ENCODE assay signal across 10 cellular contexts in the genomic region with DNA sequence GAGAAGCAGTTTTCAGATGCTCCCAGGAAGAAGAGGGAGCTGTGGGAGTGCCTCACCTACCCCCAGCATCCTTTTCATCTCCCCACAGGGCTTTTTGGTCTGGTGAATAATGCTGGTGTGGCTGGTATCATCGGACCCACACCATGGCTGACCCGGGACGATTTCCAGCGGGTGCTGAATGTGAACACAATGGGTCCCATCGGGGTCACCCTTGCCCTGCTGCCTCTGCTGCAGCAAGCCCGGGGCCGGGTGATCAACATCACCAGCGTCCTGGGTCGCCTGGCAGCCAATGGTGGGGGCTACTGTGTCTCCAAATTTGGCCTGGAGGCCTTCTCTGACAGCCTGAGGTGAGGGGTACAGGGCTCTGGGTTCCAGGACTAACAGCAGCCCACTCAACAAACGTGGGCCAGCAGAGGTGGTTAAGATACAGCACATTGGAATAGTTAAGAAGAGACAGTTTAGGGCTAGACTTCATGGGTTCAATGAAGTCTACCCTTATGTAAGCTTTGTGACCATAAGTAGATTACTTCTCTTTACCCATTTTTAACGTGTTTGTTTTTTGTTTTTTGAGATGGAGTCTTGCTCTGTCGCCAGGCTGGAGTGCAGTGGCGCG. TPM values are rescaled to one million over a fixed set of nuclear protein-coding genes. Genes with fewer than 3 reads are reported as not detected.
A peak's percentile ranks its signal among the peaks of the same experiment; 100 is the strongest.
DNase-seq lines count a peak whose midpoint lies in the region; ATAC-seq and TF ChIP-seq lines count a peak whose summit lies in the region.
"Had no signal": no experiment of that assay in that cellular context is flagged by ENCODE, and none has a peak within 500 bp of the region (broad histone marks: within the 10 kb centered on the region; RNA-seq: fewer than 3 reads in every experiment).

No MANE protein-coding gene starts in this region.

- peaks cover 91% of the 10 kb centered on the region for H3K4me1 Mint-ChIP-seq in HFFc6 (ENCODE audit: low read depth)

- H3K36me3 ChIP-seq in ascending aorta = peaks cover 18 to 33% of the 10 kb centered on the region in 2 donors
- H3K36me3 ChIP-seq in lower lobe of right lung = peaks cover 58% of the 10 kb centered on the region
- H3K36me3 ChIP-seq in stomach smooth muscle (ENCODE audit: control insufficient read depth in 2 of 2, insufficient read depth in 2 of 2, low read length in 2 of 2) = peaks cover 30 to 32% of the 10 kb centered on the region in 2 donors

- no peaks in the 10 kb centered on the region for H3K9me3 Mint-ChIP-seq in HFFc6

- H3K9ac ChIP-seq in stomach smooth muscle (ENCODE audit: low read length in 2 of 2) = peak overlapping the region in 1 of 2 donors; percentile 52

- H3K27ac Mint-ChIP-seq in HFFc6 = peak overlapping the region; percentile 90

- DNase-seq in HFFc6 = no peak
- DNase-seq in ascending aorta (ENCODE audit: low spot score in 2 of 2) = no peak
- no peak for DNase-seq in lower lobe of right lung
- no peak for DNase-seq in NCI-H1694 treated with DMSO at 0.1 percent for 48 hours (lab: John Stamatoyannopoulos, UW)
- no peak for DNase-seq in NCI-H2029 treated with DMSO at 0.1 percent for 48 hours (lab: John Stamatoyannopoulos, UW)
- no peak for DNase-seq in NAMALWA (ENCODE audit: low spot score)
- DNase-seq: KG1, SHP77 treated with DMSO at 0.1 percent for 48 hours had no signal

- H3K4me3 ChIP-seq in ascending aorta (peak overlapping the region; percentile 11 to 52), lower lobe of right lung (no peak overlapping the region), stomach smooth muscle (ENCODE audit: low read length in 2 of 2) (peak overlapping the region in 1 of 2 donors; percentile 63)

- H3K9me3 ChIP-seq in ascending aorta (no peaks in the 10 kb centered on the region), lower lobe of right lung (no peaks in the 10 kb centered on the region), stomach smooth muscle (ENCODE audit: control insufficient read depth in 2 of 2, low read length in 2 of 2) (no peaks in the 10 kb centered on the region)

- H3K27ac ChIP-seq in ascending aorta (peak overlapping the region; percentile 86 to 88), lower lobe of right lung (peak overlapping the region; percentile 26), stomach smooth muscle (ENCODE audit: low read length) (peak overlapping the region; percentile 98)

- peak overlapping the region; percentile 60; the same call in 1 of the 2 replicates for H3K4me3 Mint-ChIP-seq in HFFc6

- H3K27me3 ChIP-seq in ascending aorta (no peaks in the 10 kb centered on the region), lower lobe of right lung (ENCODE audit: low read depth) (no peaks in the 10 kb centered on the region), stomach smooth muscle (ENCODE audit: control insufficient read depth in 1 of 2, insufficient read depth in 2 of 2, low read length in 2 of 2) (no peaks in the 10 kb centered on the region)

- H3K27me3 Mint-ChIP-seq in HFFc6 (ENCODE audit: insufficient read depth) = peaks cover 13% of the 10 kb centered on the region

- no peak for TF ChIP-seq CTCF in HFFc6 (IDR thresholded peaks at IDR 0.05)
- TF ChIP-seq CTCF in ascending aorta (IDR thresholded peaks at IDR 0.05) = no peak
- TF ChIP-seq CTCF in lower lobe of right lung (IDR thresholded peaks at IDR 0.05) = no peak

- peaks cover 32% of the 10 kb centered on the region for H3K36me3 Mint-ChIP-seq in HFFc6 (ENCODE audit: low read depth)

- H3K4me1 ChIP-seq in ascending aorta = peaks cover 42 to 75% of the 10 kb centered on the region in 2 donors
- peaks cover 65% of the 10 kb centered on the region for H3K4me1 ChIP-seq in lower lobe of right lung
- peaks cover 89% of the 10 kb centered on the region for H3K4me1 ChIP-seq in stomach smooth muscle (ENCODE audit: control insufficient read depth, insufficient read depth, low read length)

- no peak for ATAC-seq in lower lobe of right lung
- ATAC-seq in GM18909 (IDR thresholded peaks at IDR 0.05; ENCODE audit: poor library complexity, unreplicated experiment) = no peak

- intact Hi-C loops in ascending aorta (cut with DNase I) (loop anchor here (1.0 to 10.0 kb wide), 4 partner anchors 16 to 1297 kb away; a partner anchor contains a TSS), lower lobe of right lung (cut with DNase I) (no loop called here)

RNA-seq across cellular contexts. Expression of gene RDH5, which starts 1.5 kb away (rescaled TPM):
- 10 to 100 TPM in 2 of 6 experiments, 1 to 10 TPM in 4; 6.6 to 13.2 (median 7.8) TPM for total RNA-seq in HFFc6 (2021; fragmentation: NEBNext Ultra II Directional; extraction: Animal tissue kit (Norgen Biotek cat#: 25700))
- total RNA-seq in ascending aorta (3.6 TPM), lower lobe of right lung (11.1 TPM)

RNA-seq across cellular contexts. Expression of gene BLOC1S1, which starts 5.9 kb away (rescaled TPM):
- 100 to 1,000 TPM in 4 of 6 experiments, 10 to 100 TPM in 2; 87.4 to 113 (median 104) TPM for total RNA-seq in HFFc6 (2021; fragmentation: NEBNext Ultra II Directional; extraction: Animal tissue kit (Norgen Biotek cat#: 25700))
- total RNA-seq in ascending aorta (57.2 TPM), lower lobe of right lung (134 TPM)

RNA-seq across cellular contexts. Expression of gene CD63, which starts 7.1 kb away (rescaled TPM):
- 1,000 to 10,000 TPM; 1,860 to 2,483 (median 2,072) TPM for total RNA-seq in HFFc6 (2021; fragmentation: NEBNext Ultra II Directional; extraction: Animal tissue kit (Norgen Biotek cat#: 25700))
- total RNA-seq in ascending aorta (566 TPM), lower lobe of right lung (1,142 TPM)

RNA-seq across cellular contexts. Expression of gene ITGA7, which starts 14.0 kb away (rescaled TPM):
- total RNA-seq in HFFc6 (2021; fragmentation: NEBNext Ultra II Directional; extraction: Animal tissue kit (Norgen Biotek cat#: 25700)) = 1 to 10 TPM in 4 of 6 experiments, under 1 TPM in 2; 0.95 to 2.3 (median 1.2) TPM
- total RNA-seq in ascending aorta = 246 TPM
- total RNA-seq in lower lobe of right lung = 17.5 TPM

RNA-seq across cellular contexts. Expression of gene GDF11, which starts 21.2 kb away (rescaled TPM):
- total RNA-seq in HFFc6 (2021; fragmentation: NEBNext Ultra II Directional; extraction: Animal tissue kit (Norgen Biotek cat#: 25700)) = 10 to 100 TPM; 15.8 to 25.9 (median 16.9) TPM
- total RNA-seq in ascending aorta (1.6 TPM), lower lobe of right lung (3.8 TPM)

Comparison
In these comparisons a context has a peak if more than half of its experiments do, and no peak if none do; other contexts are left out.
1. H3K27ac ChIP-seq: peak in every context shown above with its lines; median percentile 98 in stomach smooth muscle; 87 in ascending aorta; 26 in lower lobe of right lung.